ENCODE assay signal across 8 cellular contexts in the genomic region with DNA sequence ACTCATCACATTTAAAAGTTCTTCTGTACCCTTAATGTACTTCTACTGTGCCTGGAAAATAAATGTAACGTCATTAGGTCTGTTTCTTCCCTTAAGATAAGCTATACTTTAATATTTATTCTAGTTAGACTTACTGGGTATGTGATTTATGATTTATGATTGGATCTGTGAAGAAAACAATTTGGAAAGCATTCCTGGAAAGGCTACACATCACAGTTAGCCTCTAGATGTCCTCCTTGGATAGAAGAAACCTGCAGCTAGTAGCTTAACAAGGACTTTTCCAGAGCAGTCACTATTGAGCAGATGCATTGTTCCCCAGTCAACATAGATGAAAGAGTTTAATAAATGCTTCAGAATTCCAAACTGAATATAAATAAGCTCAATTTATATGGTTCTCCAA. TPM values are rescaled to one million over a fixed set of nuclear protein-coding genes. Genes with fewer than 3 reads are reported as not detected.
DNase-seq lines count a peak whose midpoint lies in the region; ATAC-seq and TF ChIP-seq lines count a peak whose summit lies in the region.

No MANE protein-coding gene starts in this region.

- ATAC-seq in omental fat pad (ENCODE audit: low FRiP score) = no peak

- H3K27me3 ChIP-seq in neuronal stem cell (ENCODE audit: control insufficient read depth in 3 of 3, insufficient read depth in 3 of 3, low read depth in 1 of 3, low read length in 3 of 3) = no peaks in the 10 kb centered on the region

- DNase-seq in EL = peak; percentile 29
- DNase-seq in NCI-H146 (lab: John Stamatoyannopoulos, UW) = peak; percentile 51
- DNase-seq in dermis microvascular lymphatic vessel endothelial cell (ENCODE audit: low read depth in 2 of 2) = peak; percentile 12 to 49
- DNase-seq in neuronal stem cell (ENCODE audit: low spot score) = peak; percentile 6
- no peak for DNase-seq in C1 segment of cervical spinal cord (lab: John Stamatoyannopoulos, UW)
- DNase-seq in omental fat pad (ENCODE audit: low spot score) = no peak
- DNase-seq in stimulated activated CD4-positive, alpha-beta T cell treated with anti-CD3 and anti-CD28 coated beads, Interleukin-12 subunit alpha, Interleukin-12 subunit beta, amount 100 ng/mL, for 4 hours = no peak
- no peak for DNase-seq in T1000 (lab: John Stamatoyannopoulos, UW)

- TF ChIP-seq CTCF in omental fat pad (IDR thresholded peaks at IDR 0.05) = no peak

- no peak overlapping the region for H3K23ac ChIP-seq in neuronal stem cell (ENCODE audit: low read depth, low read length, poor library complexity)

- H3K14ac ChIP-seq in neuronal stem cell (ENCODE audit: low read length) = no peak overlapping the region

- no peak overlapping the region for H3K4me2 ChIP-seq in neuronal stem cell (ENCODE audit: insufficient read depth, low read length, poor library complexity, severe bottlenecking)

- H2BK12ac ChIP-seq in neuronal stem cell (ENCODE audit: low read length) = no peak overlapping the region

- no peaks in the 10 kb centered on the region for H3K9me3 ChIP-seq in neuronal stem cell (replicated peaks in 1 of 2; ENCODE audit: control insufficient read depth in 2 of 2, insufficient read depth in 1 of 2, low read depth in 1 of 2, low read length in 2 of 2)

- H3K4me3 ChIP-seq in neuronal stem cell (ENCODE audit: low read length in 2 of 2) = no peak overlapping the region

- H3K79me1 ChIP-seq in neuronal stem cell (ENCODE audit: low read depth, low read length) = peaks cover 2% of the 10 kb centered on the region

- H2BK5ac ChIP-seq in neuronal stem cell (ENCODE audit: low read length) = no peak overlapping the region

- no peak overlapping the region for H4K91ac ChIP-seq in neuronal stem cell (ENCODE audit: low read depth, low read length, poor library complexity)

- no peak overlapping the region for H3K27ac ChIP-seq in neuronal stem cell (replicated peaks; ENCODE audit: low read length)

- H3K4me1 ChIP-seq in neuronal stem cell (ENCODE audit: control insufficient read depth in 2 of 2, insufficient read depth in 1 of 2, low read depth in 1 of 2, low read length in 2 of 2) = peaks cover 0 to 4% of the 10 kb centered on the region in 2 donors

- no peak overlapping the region for H2BK120ac ChIP-seq in neuronal stem cell (ENCODE audit: low read depth, low read length)

- no peaks in the 10 kb centered on the region for H3K36me3 ChIP-seq in neuronal stem cell (replicated peaks in 1 of 2; ENCODE audit: control insufficient read depth in 2 of 2, insufficient read depth in 2 of 2, low read length in 2 of 2)

- no peak overlapping the region for H2BK15ac ChIP-seq in neuronal stem cell (ENCODE audit: low read length)

- no peak overlapping the region for H4K8ac ChIP-seq in neuronal stem cell (ENCODE audit: low read depth, low read length)

- H2AFZ ChIP-seq in neuronal stem cell (ENCODE audit: low read length) = no peak overlapping the region

- H3K18ac ChIP-seq in neuronal stem cell (ENCODE audit: low read length) = no peak overlapping the region

- H2AK5ac ChIP-seq in neuronal stem cell (ENCODE audit: low read depth, low read length) = no peak overlapping the region

- no peak overlapping the region for H3K4ac ChIP-seq in neuronal stem cell (ENCODE audit: low read length)

- no CpG with 5 or more reads among the region's 1 CpG for WGBS in neuronal stem cell (ENCODE audit: extremely low coverage in 2 of 2, insufficient read length in 2 of 2, insufficient replicate concordance in 1 of 2), 2 donors

- no peak overlapping the region for H3K9ac ChIP-seq in neuronal stem cell (ENCODE audit: low read depth, low read length, poor library complexity)

RNA-seq across cellular contexts. Expression of a gene that starts 22.2 kb away (rescaled TPM):
- 56.6 and 67.4 TPM in 2 replicates for total RNA-seq in dermis microvascular lymphatic vessel endothelial cell
- polyA plus RNA-seq in neuronal stem cell (2013, experiment 1 of 2) = 7.8 TPM
- polyA plus RNA-seq in neuronal stem cell (2013, experiment 2 of 2) = 8.4 TPM
- total RNA-seq in omental fat pad = 100 to 1,000 TPM in 1 of 4 donors, 10 to 100 TPM in 3; 19.1 to 128 (median 39.9) TPM

RNA-seq across cellular contexts. Expression of a gene that starts 41.9 kb away (rescaled TPM):
- 13.4 and 13.8 TPM in 2 replicates for total RNA-seq in dermis microvascular lymphatic vessel endothelial cell
- polyA plus RNA-seq in neuronal stem cell (2013, experiment 1 of 2) = 9.0 TPM
- 8.1 TPM for polyA plus RNA-seq in neuronal stem cell (2013, experiment 2 of 2)
- total RNA-seq in omental fat pad = 10 to 100 TPM; 20.2 to 46.5 (median 25.3) TPM

Comparison
In these comparisons a context has a peak if more than half of its experiments do, and no peak if none do; other contexts are left out.
1. DNase-seq: peak in EL (single experiment), NCI-H146 (single experiment), dermis microvascular lymphatic vessel endothelial cell (2 of 2) and neuronal stem cell (single experiment); none in C1 segment of cervical spinal cord (0 of 14), omental fat pad (single experiment), stimulated activated CD4-positive, alpha-beta T cell treated with anti-CD3 and anti-CD28 coated beads, Interleukin-12 subunit alpha, Interleukin-12 subunit beta, amount 100 ng/mL, for 4 hours (single experiment) and T1000 (single experiment).